ENCODE assay signal across 10 cellular contexts in genomic region chr14:105479438-105480164, GRCh38. TPM values are rescaled to one million over a fixed set of nuclear protein-coding genes. Genes with fewer than 3 reads are reported as not detected.
DNase-seq lines count a peak whose midpoint lies in the region; ATAC-seq and TF ChIP-seq lines count a peak whose summit lies in the region.
"Had no signal": no experiment of that assay in that cellular context is flagged by ENCODE, and none has a peak within 500 bp of the region (broad histone marks: within the 10 kb centered on the region; RNA-seq: fewer than 3 reads in every experiment).

No MANE protein-coding gene starts in this region.

- H3K36me3 ChIP-seq in vagina (no peaks in the 10 kb centered on the region), psoas muscle (ENCODE audit: insufficient read depth in 1 of 2, low read depth in 1 of 2) (no peaks in the 10 kb centered on the region)

- intact Hi-C loops in vagina (cut with DNase I) (loop anchor here (5.0 kb wide), 1 partner anchor 392 kb away; no protein-coding TSS in a partner anchor), psoas muscle (cut with DNase I) (no loop called here)

- H3K9me3 Mint-ChIP-seq in WTC11 (no peaks in the 10 kb centered on the region), memory B cell (peaks cover 3% of the 10 kb centered on the region)
- H3K9me3 Mint-ChIP-seq: brain had no signal

- 60 to 69% (median 61%) methylated on average over 34 of the region's 34 CpGs for WGBS in psoas muscle, 3 donors

- H3K4me3 ChIP-seq in vagina (no peak overlapping the region), psoas muscle (no peak overlapping the region)

- CTCF ChIA-PET in WTC11 (lab: Charles Lee): interaction anchor here (0.7 to 5.1 kb wide), 6 partner anchors 9 to 311 kb away, joined by 4 to 116 read pairs (median 8); partner anchors contain the start of gene JAG2

- H3K9me3 ChIP-seq in vagina: no peaks in the 10 kb centered on the region
- no peaks in the 10 kb centered on the region for H3K9me3 ChIP-seq in psoas muscle

- TF ChIP-seq CTCF in WTC11 (IDR thresholded peaks at IDR 0.05): no peak
- TF ChIP-seq CTCF in vagina (IDR thresholded peaks at IDR 0.05): no peak
- TF ChIP-seq CTCF in psoas muscle (IDR thresholded peaks at IDR 0.05): no peak

- H3K27me3 ChIP-seq in vagina (peaks cover 4% of the 10 kb centered on the region), psoas muscle (ENCODE audit: insufficient read depth in 3 of 3, low read length in 2 of 3) (peaks cover 0 to 4% (median 0%) of the 10 kb centered on the region in 3 donors)

- H3K27ac Mint-ChIP-seq in WTC11 (no peak overlapping the region), memory B cell (peak overlapping the region; percentile 99)

- H3K27me3 Mint-ChIP-seq in WTC11 (ENCODE audit: low read depth): peaks cover 81% of the 10 kb centered on the region
- no peaks in the 10 kb centered on the region for H3K27me3 Mint-ChIP-seq in memory B cell

- peak overlapping the region; percentile 50 for H3K4me3 Mint-ChIP-seq in WTC11
- peak overlapping the region; percentile 77 for H3K4me3 Mint-ChIP-seq in memory B cell

- POLR2A ChIA-PET in WTC11 (lab: Charles Lee): no interaction called here

- H3K27ac ChIP-seq in vagina (peak overlapping the region; percentile 97), psoas muscle (no peak overlapping the region)

- DNase-seq in stimulated activated naive CD4-positive, alpha-beta T cell (lab: John Stamatoyannopoulos, UW): peak in 4 of 6 experiments; percentile 27 to 62 (median 45)
- DNase-seq in stimulated activated naive CD4-positive, alpha-beta T cell treated with Interleukin-2 at 50 U/mL for 16 hours (lab: John Stamatoyannopoulos, UW): no peak
- DNase-seq in WTC11 (ENCODE audit: low spot score) (no peak), memory B cell (ENCODE audit: low spot score in 2 of 2) (peak in 1 of 2 donors; percentile 48), vagina (ENCODE audit: extremely low spot score in 2 of 2) (no peak), ecto neural progenitor cell (ENCODE audit: low spot score) (no peak), psoas muscle (no peak)
- DNase-seq in stimulated activated CD4-positive, alpha-beta T cell treated with anti-CD3 and anti-CD28 coated beads, Interleukin-15, amount 100 ng/mL, for 24 hours: no peak
- DNase-seq: NCI-H2227 treated with DMSO at 0.1 percent for 48 hours had no signal

- TF ChIP-seq POLR2A in vagina (IDR thresholded peaks at IDR 0.05): no peak

- H3K4me1 Mint-ChIP-seq in WTC11: peaks cover 21% of the 10 kb centered on the region
- H3K4me1 Mint-ChIP-seq in memory B cell: peaks cover 41% of the 10 kb centered on the region

- H3K4me1 ChIP-seq in vagina (peaks cover 90% of the 10 kb centered on the region), psoas muscle (peaks cover 46% of the 10 kb centered on the region)

- H3K36me3 Mint-ChIP-seq in WTC11 (no peaks in the 10 kb centered on the region), memory B cell (peaks cover 6% of the 10 kb centered on the region)
- H3K36me3 Mint-ChIP-seq: brain had no signal

- ATAC-seq in WTC11 (no peak), memory B cell (ENCODE audit: low read depth) (no peak), psoas muscle (no peak)

TF ChIP-seq in WTC11, 78 proteins besides CTCF, POLR2A, EP300 and RAD21:
- no peak for TF ChIP-seq FOXK1 (CRISPR knock-in tag; IDR thresholded peaks at IDR 0.05)
- no peak for TF ChIP-seq ZNF317 (CRISPR knock-in tag; IDR thresholded peaks at IDR 0.05; ENCODE audit: borderline replicate concordance, low read depth)
- TF ChIP-seq NFYB (CRISPR knock-in tag; conservative IDR thresholded peaks at IDR 0.05; ENCODE audit: low read depth): no peak
- no peak for TF ChIP-seq ZNF263 (CRISPR knock-in tag; IDR thresholded peaks at IDR 0.05; ENCODE audit: low read depth)
- no peak for TF ChIP-seq AR (CRISPR knock-in tag; IDR thresholded peaks at IDR 0.05)
- TF ChIP-seq ZNF425 (CRISPR knock-in tag; conservative IDR thresholded peaks at IDR 0.05): no peak
- no peak for TF ChIP-seq MAX (CRISPR knock-in tag; IDR thresholded peaks at IDR 0.05)
- TF ChIP-seq USF2 (CRISPR knock-in tag; IDR thresholded peaks at IDR 0.05): no peak
- TF ChIP-seq GTF2I (CRISPR knock-in tag; conservative IDR thresholded peaks at IDR 0.05): no peak
- TF ChIP-seq, protein P1, sequence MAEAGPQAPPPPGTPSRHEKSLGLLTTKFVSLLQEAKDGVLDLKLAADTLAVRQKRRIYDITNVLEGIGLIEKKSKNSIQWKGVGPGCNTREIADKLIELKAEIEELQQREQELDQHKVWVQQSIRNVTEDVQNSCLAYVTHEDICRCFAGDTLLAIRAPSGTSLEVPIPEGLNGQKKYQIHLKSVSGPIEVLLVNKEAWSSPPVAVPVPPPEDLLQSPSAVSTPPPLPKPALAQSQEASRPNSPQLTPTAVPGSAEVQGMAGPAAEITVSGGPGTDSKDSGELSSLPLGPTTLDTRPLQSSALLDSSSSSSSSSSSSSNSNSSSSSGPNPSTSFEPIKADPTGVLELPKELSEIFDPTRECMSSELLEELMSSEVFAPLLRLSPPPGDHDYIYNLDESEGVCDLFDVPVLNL (CRISPR knock-in tag; IDR thresholded peaks at IDR 0.05; ENCODE audit: borderline replicate concordance, low read depth): no peak
- TF ChIP-seq ZNF423 (CRISPR knock-in tag; IDR thresholded peaks at IDR 0.05): no peak
TF ChIP-seq in WTC11: peak in this region for 0.

RNA-seq across cellular contexts. Expression of gene CRIP2, which starts 5.0 kb away (rescaled TPM):
- total RNA-seq in WTC11 (2021): 4.6 to 5.4 TPM (median 5.0 TPM) in 3 replicates
- 126 TPM for total RNA-seq in vagina
- total RNA-seq in psoas muscle: 10 to 100 TPM; 23.1 to 46.5 (median 30.2) TPM
- polyA plus RNA-seq in psoas muscle: 10 to 100 TPM; 28.5 to 71.8 (median 47.3) TPM

RNA-seq across cellular contexts. Expression of gene CRIP1, which starts 7.1 kb away (rescaled TPM):
- total RNA-seq in WTC11 (2021) (4.8 to 9.0 TPM (median 5.8 TPM) in 3 replicates), vagina (7.6 TPM), psoas muscle (10 to 100 TPM; 11.5 to 24.9 (median 14.2) TPM)
- polyA plus RNA-seq in psoas muscle: 10 to 100 TPM; 17.5 to 27.2 (median 20.6) TPM

RNA-seq across cellular contexts. Expression of gene TEDC1, which starts 11.4 kb away (rescaled TPM):
- 16.4 to 17.9 TPM (median 16.7 TPM) in 3 replicates for total RNA-seq in WTC11 (2021)
- total RNA-seq in vagina: 5.9 TPM
- 1 to 10 TPM in 3 of 4 donors, under 1 TPM in 1; 0.95 to 2.0 (median 1.2) TPM for total RNA-seq in psoas muscle
- 1 to 10 TPM; 1.9 to 5.2 (median 2.3) TPM for polyA plus RNA-seq in psoas muscle

RNA-seq across cellular contexts. Expression of gene TMEM121, which starts 46.8 kb away (rescaled TPM):
- total RNA-seq in WTC11 (2021): 0.81 to 1.9 TPM (median 1.5 TPM) in 3 replicates
- total RNA-seq in vagina: 9.3 TPM
- under 1 TPM; 0.23 to 0.60 (median 0.39) TPM for total RNA-seq in psoas muscle
- under 1 TPM; 0.08 to 0.60 (median 0.17) TPM for polyA plus RNA-seq in psoas muscle

RNA-seq across cellular contexts. Expression of gene MTA1, which starts 60.0 kb away (rescaled TPM):
- total RNA-seq in WTC11 (2021): 248 to 279 TPM (median 251 TPM) in 3 replicates
- 82.7 TPM for total RNA-seq in vagina
- 10 to 100 TPM; 41.1 to 48.6 (median 45.1) TPM for total RNA-seq in psoas muscle
- polyA plus RNA-seq in psoas muscle: 10 to 100 TPM; 22.6 to 32.8 (median 25.5) TPM

Comparison
In these comparisons a context has a peak if more than half of its experiments do, and no peak if none do; other contexts are left out.
1. DNase-seq: peak in stimulated activated naive CD4-positive, alpha-beta T cell (4 of 6); none in stimulated activated naive CD4-positive, alpha-beta T cell treated with Interleukin-2 at 50 U/mL for 16 hours (single experiment), WTC11 (single experiment), vagina (0 of 2), ecto neural progenitor cell (single experiment), stimulated activated CD4-positive, alpha-beta T cell treated with anti-CD3 and anti-CD28 coated beads, Interleukin-15, amount 100 ng/mL, for 24 hours (single experiment) and psoas muscle (0 of 2).